ENCODE assay signal across 8 cellular contexts in the genomic region with DNA sequence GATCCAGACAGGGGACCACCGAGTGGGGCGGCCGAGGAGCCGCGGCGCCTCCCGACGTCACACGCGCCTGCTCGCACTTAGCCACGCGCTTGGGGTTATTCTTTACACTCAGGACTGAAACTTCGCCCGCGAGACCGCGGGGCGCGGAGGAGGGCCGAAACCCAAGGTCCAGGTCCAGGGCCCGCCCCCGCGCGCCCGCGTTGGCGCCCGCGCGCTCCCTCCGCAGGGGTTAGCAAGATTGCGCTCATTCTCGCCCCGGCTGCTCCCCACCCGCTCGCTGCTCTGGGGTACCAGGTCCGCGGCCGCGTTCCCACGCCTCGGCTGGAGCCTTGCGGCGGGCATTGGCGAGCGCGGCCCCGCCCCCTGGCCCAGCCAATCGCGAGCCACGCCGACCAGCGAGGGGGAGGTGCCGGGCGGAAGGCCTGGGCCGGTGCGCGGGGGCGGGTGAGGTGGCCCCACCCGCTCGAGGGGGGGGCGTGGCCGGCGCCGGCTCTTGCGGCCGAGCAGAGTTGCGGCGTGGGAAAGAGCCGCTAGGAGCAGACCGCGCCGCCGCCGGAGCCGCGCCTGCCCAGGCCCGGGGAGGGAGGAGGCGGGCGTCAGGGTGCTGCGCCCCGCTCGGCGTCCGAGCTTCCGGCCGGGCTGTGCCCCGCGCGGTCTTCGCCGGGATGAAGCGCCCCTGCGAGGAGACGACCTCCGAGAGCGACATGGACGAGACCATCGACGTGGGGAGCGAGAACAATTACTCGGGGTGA. TPM values are rescaled to one million over a fixed set of nuclear protein-coding genes. Genes with fewer than 3 reads are reported as not detected.
DNase-seq lines count a peak whose midpoint lies in the region; ATAC-seq and TF ChIP-seq lines count a peak whose summit lies in the region.

Gene HEY2 (plus strand): TSS at position 521 of the 752 bp plus-strand sequence. CDS start 145 bp downstream, at position 666.

- peaks cover 2% of the 10 kb centered on the region; the same call in 1 of the 2 replicates for H3K79me2 ChIP-seq in H9 (ENCODE audit: insufficient read depth, low read length)
- H3K79me2 ChIP-seq in osteoblast (ENCODE audit: insufficient read depth, low read length) = no peaks in the 10 kb centered on the region

- in situ Hi-C loops in G401 (cut with HindIII; ENCODE audit: low sequenced_read_pairs) = no loop called here

- intact Hi-C loops in head of caudate nucleus (cut with DNase I) = loop anchor here (5.0 to 10.0 kb wide), 2 partner anchors 47 to 134 kb away; no protein-coding TSS in a partner anchor

- H4K20me1 ChIP-seq in H9 (ENCODE audit: control insufficient read depth, insufficient read depth, insufficient read length) (no peaks in the 10 kb centered on the region), osteoblast (ENCODE audit: insufficient read depth, low read length) (no peaks in the 10 kb centered on the region)

- H2AFZ ChIP-seq in H9 (ENCODE audit: low read length) = no peak within 1 kb of the TSS
- H2AFZ ChIP-seq in osteoblast (ENCODE audit: low read length) = peak within 1 kb of the TSS; percentile 77

- H3K79me1 ChIP-seq in H9 (ENCODE audit: insufficient read depth, low read depth, low read length, poor library complexity, severe bottlenecking) = no peaks in the 10 kb centered on the region

- H2BK12ac ChIP-seq in H9 (ENCODE audit: insufficient read length, low read depth, low read length) = no peak within 1 kb of the TSS

- no peak within 1 kb of the TSS for H4K5ac ChIP-seq in H9 (ENCODE audit: insufficient read length, low read depth, low read length)

- no peak within 1 kb of the TSS for H3K56ac ChIP-seq in H9 (ENCODE audit: insufficient read length, low read depth, low read length)

- H3K9me3 Mint-ChIP-seq in H9 = no peaks in the 10 kb centered on the region; a peak in 1 of 5 replicates
- H3K9me3 Mint-ChIP-seq in activated naive CD8-positive, alpha-beta T cell treated with anti-CD3 and anti-CD28 coated beads, Interleukin-2, amount 10 ng/mL, durations not matched to agents 7 days and 5 days = no peaks in the 10 kb centered on the region

- peaks cover 27% of the 10 kb centered on the region for H3K23me2 ChIP-seq in H9 (ENCODE audit: insufficient read length, low read depth, low read length, poor library complexity, severe bottlenecking)

- H3K36me3 Mint-ChIP-seq in H9 (ENCODE audit: insufficient read depth in 1 of 3, low read depth in 3 of 3) = no peaks in the 10 kb centered on the region
- no peaks in the 10 kb centered on the region for H3K36me3 Mint-ChIP-seq in activated naive CD8-positive, alpha-beta T cell treated with anti-CD3 and anti-CD28 coated beads, Interleukin-2, amount 10 ng/mL, durations not matched to agents 7 days and 5 days

- DNase-seq in G401 (ENCODE audit: low spot score) (peak; percentile 87), H9 (peak; percentile 91), MG63 (peak; percentile 88), head of caudate nucleus (peak; percentile 82 to 98 (median 95)), osteoblast (ENCODE audit: insufficient read length, low spot score, missing footprints) (peak; percentile 99)
- peak; percentile 92 for DNase-seq in activated naive CD8-positive, alpha-beta T cell treated with anti-CD3 and anti-CD28 coated beads, Interleukin-2, amount 10 ng/mL, durations not matched to agents 7 days and 5 days

- no peak within 1 kb of the TSS for H3K14ac ChIP-seq in H9 (ENCODE audit: insufficient read depth, low read length)

- peak within 1 kb of the TSS; percentile 56 for H3K4me3 ChIP-seq in MG63
- peak within 1 kb of the TSS; percentile 75 for H3K4me3 ChIP-seq in osteoblast (ENCODE audit: insufficient read depth, low read length)

- ATAC-seq in SK-N-SH treated with all-trans-retinoic acid at 6 μM for 48 hours = peak; percentile 91
- peak; percentile 83 for ATAC-seq in activated naive CD8-positive, alpha-beta T cell treated with anti-CD3 and anti-CD28 coated beads, Interleukin-2, amount 10 ng/mL, durations not matched to agents 7 days and 5 days (ENCODE audit: low read depth)

- H3K4me2 ChIP-seq in H9 (ENCODE audit: insufficient read depth, insufficient read length, low read length) = peak within 1 kb of the TSS; percentile 98
- peak within 1 kb of the TSS; percentile 87 for H3K4me2 ChIP-seq in osteoblast (ENCODE audit: insufficient read depth, low read length)

- no peak within 1 kb of the TSS for H4K91ac ChIP-seq in H9 (ENCODE audit: insufficient read length, low read depth, low read length)

- peak within 1 kb of the TSS; percentile 1 for H3K9ac ChIP-seq in H9 (ENCODE audit: extremely low read depth, insufficient read length, low read length)

- no peak within 1 kb of the TSS for H3K18ac ChIP-seq in H9 (ENCODE audit: insufficient read length, low read depth, low read length)

- H3K9me3 ChIP-seq in H9 (ENCODE audit: control insufficient read depth, low read depth, low read length) (no peaks in the 10 kb centered on the region), MG63 (no peaks in the 10 kb centered on the region), osteoblast (ENCODE audit: low read depth, low read length) (no peaks in the 10 kb centered on the region)

- no peak within 1 kb of the TSS for H3K4ac ChIP-seq in H9 (ENCODE audit: low read depth, low read length)

- H2AK5ac ChIP-seq in H9 (ENCODE audit: insufficient read length, low read length) = no peak within 1 kb of the TSS

- H3K23ac ChIP-seq in H9 (ENCODE audit: insufficient read length, low read depth, low read length) = no peak within 1 kb of the TSS

- POLR2A ChIA-PET in activated naive CD8-positive, alpha-beta T cell treated with anti-CD3 and anti-CD28 coated beads, Interleukin-2, amount 10 ng/mL, durations not matched to agents 7 days and 5 days (lab: Charles Lee) = no interaction called here

- H3K4me1 ChIP-seq in H9 (ENCODE audit: insufficient read depth, low read length) (peaks cover 4% of the 10 kb centered on the region), osteoblast (ENCODE audit: insufficient read depth, low read length) (peaks cover 20% of the 10 kb centered on the region)

- H3K4me3 Mint-ChIP-seq in H9 = peak within 1 kb of the TSS; percentile 84 to 98
- H3K4me3 Mint-ChIP-seq in activated naive CD8-positive, alpha-beta T cell treated with anti-CD3 and anti-CD28 coated beads, Interleukin-2, amount 10 ng/mL, durations not matched to agents 7 days and 5 days = peak within 1 kb of the TSS; percentile 87

- H3K4me1 Mint-ChIP-seq in H9 = peaks cover 67 to 68% of the 10 kb centered on the region in 2 experiments
- peaks cover 24% of the 10 kb centered on the region for H3K4me1 Mint-ChIP-seq in activated naive CD8-positive, alpha-beta T cell treated with anti-CD3 and anti-CD28 coated beads, Interleukin-2, amount 10 ng/mL, durations not matched to agents 7 days and 5 days

- peaks cover 10% of the 10 kb centered on the region; the same call in 1 of the 2 replicates for H3K27me3 ChIP-seq in H9 (ENCODE audit: insufficient read depth, low read length)
- peaks cover 82% of the 10 kb centered on the region for H3K27me3 ChIP-seq in MG63
- H3K27me3 ChIP-seq in osteoblast (ENCODE audit: insufficient read depth, low read length) = peaks cover 95% of the 10 kb centered on the region

- H2BK20ac ChIP-seq in H9 (ENCODE audit: low read depth, low read length, poor library complexity, severe bottlenecking) = no peak within 1 kb of the TSS

- no CpG with 5 or more reads among the region's 103 CpGs for WGBS in H9 (ENCODE audit: extremely low coverage, insufficient read length, low lambda C conversion rate)

- H3K27me3 Mint-ChIP-seq in H9 (ENCODE audit: low read depth) = peaks cover 30% of the 10 kb centered on the region
- peaks cover 61% of the 10 kb centered on the region for H3K27me3 Mint-ChIP-seq in activated naive CD8-positive, alpha-beta T cell treated with anti-CD3 and anti-CD28 coated beads, Interleukin-2, amount 10 ng/mL, durations not matched to agents 7 days and 5 days

- no peaks in the 10 kb centered on the region for H3K36me3 ChIP-seq in MG63
- no peaks in the 10 kb centered on the region for H3K36me3 ChIP-seq in osteoblast (ENCODE audit: insufficient read depth, low read length)

- H2BK15ac ChIP-seq in H9 (ENCODE audit: low read depth, low read length) = no peak within 1 kb of the TSS

- peak within 1 kb of the TSS in 2 of 3 experiments; percentile 67 to 94; a peak in 4 of 7 replicates for H3K27ac Mint-ChIP-seq in H9
- H3K27ac Mint-ChIP-seq in activated naive CD8-positive, alpha-beta T cell treated with anti-CD3 and anti-CD28 coated beads, Interleukin-2, amount 10 ng/mL, durations not matched to agents 7 days and 5 days = peak within 1 kb of the TSS; percentile 35

- TF ChIP-seq CTCF in H9 (conservative IDR thresholded peaks at IDR 0.05) = no peak
- TF ChIP-seq CTCF in osteoblast (IDR thresholded peaks at IDR 0.05; ENCODE audit: extremely low read depth, low read depth, low read length) = no peak

- no peak within 1 kb of the TSS for H2BK5ac ChIP-seq in H9 (ENCODE audit: insufficient read length, low read length)

- H2BK120ac ChIP-seq in H9 (ENCODE audit: low read depth, low read length, poor library complexity, severe bottlenecking) = no peak within 1 kb of the TSS

- no peak within 1 kb of the TSS for H3T11ph ChIP-seq in H9 (ENCODE audit: low read length)

- no peak within 1 kb of the TSS for H4K8ac ChIP-seq in H9 (replicated peaks; ENCODE audit: insufficient read length, low read depth, low read length)

- H3K27ac ChIP-seq in H9 (ENCODE audit: insufficient read length, low read depth, low read length) (no peak within 1 kb of the TSS), osteoblast (ENCODE audit: low read depth, low read length) (no peak within 1 kb of the TSS), temporal lobe (ENCODE audit: low read depth, low read length) (peak within 1 kb of the TSS; percentile 90)

TF ChIP-seq in SK-N-SH treated with all-trans-retinoic acid at 6 μM for 48 hours, 23 proteins besides CTCF, POLR2A, EP300 and RAD21 (continues in another document):
- no peak for TF ChIP-seq ZNF8 (CRISPR knock-in tag; IDR thresholded peaks at IDR 0.05)

RNA-seq across cellular contexts. Expression of gene HEY2, which starts in this region (rescaled TPM):
- total RNA-seq in G401 (2014; rRNA removed; shearing (Covaris generic)) = not detected in 2 replicates
- total RNA-seq in H9 (2021) (5.6 and 6.6 TPM in 2 replicates), osteoblast (2.2 and 2.4 TPM in 2 replicates), temporal lobe (0.98 TPM)
- not detected in 2 replicates for total RNA-seq in MG63 (2014; rRNA removed; shearing (Covaris generic); ENCODE audit: low replicate concordance)
- total RNA-seq in activated naive CD8-positive, alpha-beta T cell treated with anti-CD3 and anti-CD28 coated beads, Interleukin-2, amount 10 ng/mL, durations not matched to agents 7 days and 5 days = under 1 TPM; 0.11 to 0.22 TPM

Comparison
In these comparisons a context has a peak if more than half of its experiments do, and no peak if none do; other contexts are left out.
1. Peak in DNase-seq in G401; RNA of the gene not detected or under 1 TPM.
2. Peak in DNase-seq and H3K4me3 ChIP-seq in MG63; RNA of the gene not detected or under 1 TPM.
3. Peak in DNase-seq and ATAC-seq in activated naive CD8-positive, alpha-beta T cell treated with anti-CD3 and anti-CD28 coated beads, Interleukin-2, amount 10 ng/mL, durations not matched to agents 7 days and 5 days; RNA of the gene not detected or under 1 TPM.